ENCODE assay signal across 19 cellular contexts in the genomic region with DNA sequence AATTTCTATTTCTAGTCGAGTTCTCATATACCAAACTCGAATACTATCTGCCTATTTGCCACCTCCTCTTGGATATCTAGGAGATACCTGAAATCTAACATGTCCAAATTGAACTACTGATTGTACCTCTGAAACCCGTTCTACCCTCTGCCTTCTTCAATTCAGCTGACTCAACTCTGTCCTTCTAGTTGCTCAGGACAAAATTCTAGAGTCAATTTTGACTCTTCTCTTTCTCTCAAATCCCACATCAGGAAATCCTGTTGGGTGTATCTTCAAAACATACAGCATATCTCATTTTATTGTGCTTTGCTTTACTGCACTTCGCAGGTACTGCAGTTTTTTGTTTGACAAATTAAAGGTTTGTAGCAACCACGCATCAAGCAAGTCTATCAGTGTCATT.
"Had no signal": no experiment of that assay in that cellular context is flagged by ENCODE, and none has a peak within 500 bp of the region (broad histone marks: within the 10 kb centered on the region; RNA-seq: fewer than 3 reads in every experiment).

No MANE protein-coding gene starts in this region.

- H3K4me3 Mint-ChIP-seq: effector memory CD8-positive, alpha-beta T cell had no signal

- H3K4me1 ChIP-seq: ascending aorta, breast epithelium, suprapubic skin had no signal

- H3K9me3 ChIP-seq: ascending aorta, breast epithelium, SJSA1, suprapubic skin had no signal

- H3K9me3 Mint-ChIP-seq: effector memory CD8-positive, alpha-beta T cell; naive thymus-derived CD8-positive, alpha-beta T cell had no signal

- H3K36me3 ChIP-seq: ascending aorta, breast epithelium, SJSA1, suprapubic skin had no signal

- DNase-seq: activated CD4-positive, alpha-beta T cell treated with anti-CD3 and anti-CD28 coated beads, Interleukin-2, amount 50 U/mL, for 48 hours; activated effector memory CD4-positive, alpha-beta T cell treated with anti-CD3 and anti-CD28 coated beads, Interleukin-2, amount 50 U/mL, for 16 hours; dermis blood vessel endothelial cell; effector memory CD8-positive, alpha-beta T cell; head of caudate nucleus; kidney glomerular epithelial cell; left ventricle myocardium superior; mesenchymal stem cell; naive thymus-derived CD8-positive, alpha-beta T cell; nucleus accumbens; stimulated activated CD4-positive, alpha-beta T cell treated with anti-CD3 and anti-CD28 coated beads, Interleukin-2, amount 100 ng/mL, for 48 hours; stimulated activated naive CD4-positive, alpha-beta T cell; SW 1271; T-helper 9 cell; trophoblast cell had no signal

- ATAC-seq: effector memory CD8-positive, alpha-beta T cell; left ventricle myocardium superior; naive thymus-derived CD8-positive, alpha-beta T cell had no signal

- H3K27me3 ChIP-seq: ascending aorta, breast epithelium, SJSA1, suprapubic skin had no signal

- H3K27ac Mint-ChIP-seq: effector memory CD8-positive, alpha-beta T cell had no signal

- H3K4me3 ChIP-seq: ascending aorta, breast epithelium, SJSA1, suprapubic skin had no signal

- H3K27ac ChIP-seq: ascending aorta, breast epithelium, SJSA1, suprapubic skin had no signal

- H3K27me3 Mint-ChIP-seq: effector memory CD8-positive, alpha-beta T cell; naive thymus-derived CD8-positive, alpha-beta T cell had no signal
